1 cellular context compared by ENCODE assay signal in the genomic region with DNA sequence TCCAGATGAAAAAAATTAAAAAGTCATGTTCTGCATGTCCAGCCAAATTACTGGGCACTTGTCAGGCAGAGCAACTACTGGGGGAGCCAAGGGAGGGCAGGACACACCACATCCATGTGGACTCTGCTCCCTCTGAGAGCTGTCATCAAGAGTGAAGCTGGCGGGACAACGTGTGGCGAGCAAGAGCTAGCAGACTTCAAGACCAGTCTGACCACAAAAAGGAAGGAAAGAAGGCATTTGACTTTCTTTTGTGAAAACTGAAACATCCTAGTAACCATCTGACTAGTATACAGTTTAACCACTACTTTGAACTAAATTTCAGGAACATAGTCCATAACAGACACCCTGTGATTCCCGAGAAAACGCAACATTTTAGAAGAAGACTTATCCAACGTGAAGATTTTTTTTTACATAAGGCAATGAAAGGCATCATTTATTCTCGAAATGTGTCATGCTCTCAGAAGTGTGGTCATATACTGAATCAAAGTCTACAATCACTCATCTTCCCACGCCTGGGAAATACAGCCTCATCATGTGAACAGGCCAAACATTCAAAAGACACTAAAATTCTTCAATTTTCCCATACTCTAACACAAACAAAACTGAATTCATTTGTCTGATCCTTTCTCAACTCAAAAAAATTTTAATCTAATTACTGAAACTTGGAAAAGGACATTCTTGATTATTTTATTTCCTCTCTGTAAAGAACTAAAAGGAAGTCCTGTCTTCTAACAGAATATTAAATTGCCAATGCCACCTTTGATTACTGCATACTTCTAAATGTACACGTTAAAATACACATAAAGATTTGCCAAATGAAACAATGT.
A peak's percentile ranks its signal among the peaks of the same experiment; 100 is the strongest.
TF ChIP-seq lines count a peak whose summit lies in the region.

No MANE protein-coding gene starts in this region.

TF ChIP-seq in SK-N-SH, 30 proteins besides CTCF, POLR2A, EP300 and RAD21 (continued from another document):
- TF ChIP-seq PBX3 (IDR thresholded peaks at IDR 0.05) (peak; percentile 27), ELF1 (IDR thresholded peaks at IDR 0.05) (no peak), RCOR1 (IDR thresholded peaks at IDR 0.05; ENCODE audit: low read length) (no peak), SIN3A (IDR thresholded peaks at IDR 0.05; ENCODE audit: borderline replicate concordance, low read depth, low read length) (0 out of 2 replicates have a peak, but pooled peaks have one; percentile 10), GABPA (IDR thresholded peaks at IDR 0.05; ENCODE audit: low read depth) (no peak), MXI1 (IDR thresholded peaks at IDR 0.05; ENCODE audit: low read depth, low read length) (peak; percentile 76), USF2 (IDR thresholded peaks at IDR 0.05; ENCODE audit: borderline replicate concordance, low read depth, low read length) (no peak), ZBTB33 (IDR thresholded peaks at IDR 0.05; ENCODE audit: borderline replicate concordance, low read depth) (0 out of 2 replicates have a peak, but pooled peaks have one; percentile 10), GATA2 (CRISPR knock-in tag; IDR thresholded peaks at IDR 0.05) (no peak), CHD2 (IDR thresholded peaks at IDR 0.05; ENCODE audit: low read length, partially characterized antibody) (no peak), POLR2AphosphoS5 (IDR thresholded peaks at IDR 0.05; ENCODE audit: low read depth, low read length) (no peak), MEF2A (IDR thresholded peaks at IDR 0.05; ENCODE audit: borderline replicate concordance, low read depth) (no peak), MAX (IDR thresholded peaks at IDR 0.05; ENCODE audit: low read depth) (0 out of 2 replicates have a peak, but pooled peaks have one; percentile 10), FOXM1 (IDR thresholded peaks at IDR 0.05; ENCODE audit: low read depth) (no peak), YY1 (IDR thresholded peaks at IDR 0.05; ENCODE audit: low read depth) (no peak)
